In the genomic region with DNA sequence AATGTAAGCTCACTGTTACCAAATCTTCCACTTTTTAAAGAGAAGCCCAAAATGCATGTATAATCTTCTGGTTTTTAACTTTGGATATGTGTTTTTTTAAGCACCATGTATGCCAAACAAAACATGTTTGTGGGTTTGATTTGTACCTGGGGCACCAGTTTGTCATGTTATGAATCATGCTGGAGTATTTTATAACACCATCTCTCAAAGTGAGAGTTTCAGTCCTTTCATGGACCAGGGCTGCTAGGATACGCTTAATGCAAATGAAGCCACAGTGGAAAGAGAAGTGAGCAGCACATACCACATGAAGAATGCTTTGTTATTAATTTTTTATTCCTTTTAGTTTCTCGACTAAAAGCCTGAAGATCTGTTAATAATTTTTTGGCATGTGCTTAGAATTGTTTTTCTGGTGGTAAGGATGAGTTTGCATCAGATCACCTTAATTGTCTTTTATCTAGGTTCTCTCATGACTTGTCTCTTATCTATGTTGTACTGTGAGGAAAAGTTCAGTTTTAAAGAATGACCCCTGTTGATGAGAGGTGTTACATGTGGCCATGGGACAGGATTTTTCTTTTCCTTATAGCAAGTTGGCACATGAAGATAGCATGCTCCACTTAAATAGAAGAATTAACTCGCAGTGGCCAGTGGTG, we compare ENCODE assay signal across 9 cellular contexts. TPM values are rescaled to one million over a fixed set of nuclear protein-coding genes. Genes with fewer than 3 reads are reported as not detected.
DNase-seq lines count a peak whose midpoint lies in the region; ATAC-seq, FAIRE-seq and TF ChIP-seq lines count a peak whose summit lies in the region.
"Had no signal": no experiment of that assay in that cellular context is flagged by ENCODE, and none has a peak within 500 bp of the region (broad histone marks: within the 10 kb centered on the region; RNA-seq: fewer than 3 reads in every experiment).

No MANE protein-coding gene starts in this region.

- H3K27me3 Mint-ChIP-seq in CD8-positive, alpha-beta T cell (ENCODE audit: low read depth) = no peaks in the 10 kb centered on the region
- no peaks in the 10 kb centered on the region for H3K27me3 Mint-ChIP-seq in activated T-cell treated with anti-CD3 and anti-CD28 coated beads, Interleukin-2, amount 50 U/mL, for 72 hours (ENCODE audit: low read depth)
- H3K27me3 Mint-ChIP-seq in osteocyte (ENCODE audit: unreplicated experiment) = peaks cover 3% of the 10 kb centered on the region

- H2AFZ ChIP-seq in GM23248 = no peak overlapping the region

- no peaks in the 10 kb centered on the region for H3F3A ChIP-seq in GM23248 (ENCODE audit: insufficient read depth)

- peaks cover 19% of the 10 kb centered on the region for H3K79me2 ChIP-seq in GM23248 (ENCODE audit: insufficient read depth)

- H3K9me3 ChIP-seq in CD8-positive, alpha-beta T cell (ENCODE audit: low read length) = no peaks in the 10 kb centered on the region
- H3K9me3 ChIP-seq in GM23248 (ENCODE audit: low read depth) = no peaks in the 10 kb centered on the region
- H3K9me3 ChIP-seq: MG63 had no signal

- peak overlapping the region; percentile 5 for H3K27ac Mint-ChIP-seq in CD8-positive, alpha-beta T cell
- H3K27ac Mint-ChIP-seq in activated T-cell treated with anti-CD3 and anti-CD28 coated beads, Interleukin-2, amount 50 U/mL, for 72 hours = peak overlapping the region; percentile 63
- H3K27ac Mint-ChIP-seq in osteocyte (ENCODE audit: unreplicated experiment) = no peak overlapping the region

- TF ChIP-seq CTCF in CD8-positive, alpha-beta T cell (IDR thresholded peaks at IDR 0.05) = no peak
- no peak for TF ChIP-seq CTCF in osteocyte (IDR thresholded peaks at IDR 0.05)

- FAIRE-seq in GM19239 (lab: Jason Lieb, UNC) = peak; percentile 94

- no peaks in the 10 kb centered on the region for H4K20me1 ChIP-seq in GM23248 (ENCODE audit: insufficient read depth)

- H3K9me2 ChIP-seq in GM23248 (ENCODE audit: insufficient read depth) = no peaks in the 10 kb centered on the region

- H3K9me3 Mint-ChIP-seq in CD8-positive, alpha-beta T cell = no peaks in the 10 kb centered on the region
- H3K9me3 Mint-ChIP-seq in activated T-cell treated with anti-CD3 and anti-CD28 coated beads, Interleukin-2, amount 50 U/mL, for 72 hours = no peaks in the 10 kb centered on the region
- no peaks in the 10 kb centered on the region for H3K9me3 Mint-ChIP-seq in osteocyte (ENCODE audit: unreplicated experiment)

- WGBS in GM23248 (ENCODE audit: low coverage in 1 of 2, low lambda C conversion rate in 2 of 2, missing lambda C conversion rate in 2 of 2), 2 experiments = 61 to 67% methylated on average over 3 of the region's 3 CpGs

- peaks cover 52% of the 10 kb centered on the region for H3K4me1 Mint-ChIP-seq in CD8-positive, alpha-beta T cell (ENCODE audit: low read depth)
- peaks cover 83% of the 10 kb centered on the region for H3K4me1 Mint-ChIP-seq in activated T-cell treated with anti-CD3 and anti-CD28 coated beads, Interleukin-2, amount 50 U/mL, for 72 hours (ENCODE audit: low read depth)
- peaks cover 22% of the 10 kb centered on the region for H3K4me1 Mint-ChIP-seq in osteocyte (ENCODE audit: unreplicated experiment)

- no peak for ATAC-seq in CD8-positive, alpha-beta T cell
- peak; percentile 34 for ATAC-seq in HG03095 (IDR thresholded peaks at IDR 0.05; ENCODE audit: unreplicated experiment)
- peak; percentile 43 to 51 for ATAC-seq in activated T-cell treated with anti-CD3 and anti-CD28 coated beads, Interleukin-2, amount 50 U/mL, for 72 hours (replicated peaks in 1 of 2)

- H3K36me3 Mint-ChIP-seq in CD8-positive, alpha-beta T cell = peaks cover 6% of the 10 kb centered on the region
- H3K36me3 Mint-ChIP-seq in activated T-cell treated with anti-CD3 and anti-CD28 coated beads, Interleukin-2, amount 50 U/mL, for 72 hours (ENCODE audit: insufficient read depth in 2 of 2) = no peaks in the 10 kb centered on the region
- H3K36me3 Mint-ChIP-seq in osteocyte (ENCODE audit: unreplicated experiment) = no peaks in the 10 kb centered on the region

- no peak overlapping the region for H3K4me3 Mint-ChIP-seq in CD8-positive, alpha-beta T cell
- H3K4me3 Mint-ChIP-seq in activated T-cell treated with anti-CD3 and anti-CD28 coated beads, Interleukin-2, amount 50 U/mL, for 72 hours = peak overlapping the region; percentile 85 to 99
- H3K4me3 Mint-ChIP-seq in osteocyte (ENCODE audit: unreplicated experiment) = no peak overlapping the region

- in situ Hi-C loops in GM23248 (cut with MboI) = no loop called here

- no peak overlapping the region for H3K4me3 ChIP-seq in CD8-positive, alpha-beta T cell (ENCODE audit: low read depth, low read length)
- H3K4me3 ChIP-seq in GM23248 = no peak overlapping the region
- H3K4me3 ChIP-seq: MG63 had no signal

- no peaks in the 10 kb centered on the region for H3K36me3 ChIP-seq in CD8-positive, alpha-beta T cell (ENCODE audit: insufficient read depth, low read length)
- no peaks in the 10 kb centered on the region for H3K36me3 ChIP-seq in GM23248 (ENCODE audit: low read depth)

- intact Hi-C loops in CD8-positive, alpha-beta T cell (cut with DNase I, micrococcal nuclease) = loop anchor here (5.0 to 10.0 kb wide), 5 partner anchors 48 to 1412 kb away; a partner anchor contains a TSS

- no peaks in the 10 kb centered on the region for H3K27me3 ChIP-seq in CD8-positive, alpha-beta T cell (ENCODE audit: insufficient read depth, low read length)
- no peaks in the 10 kb centered on the region for H3K27me3 ChIP-seq in GM23248 (replicated peaks; ENCODE audit: insufficient read depth)
- H3K27me3 ChIP-seq: MG63 had no signal

- H3K9ac ChIP-seq in GM23248 = no peak overlapping the region

- CTCF ChIA-PET in CD8-positive, alpha-beta T cell (lab: Charles Lee) = no interaction called here

- H3K4me2 ChIP-seq in GM23248 (ENCODE audit: unreplicated experiment) = no peak overlapping the region

- H3K27ac ChIP-seq in CD8-positive, alpha-beta T cell (ENCODE audit: low read depth, low read length) = no peak overlapping the region
- no peak overlapping the region for H3K27ac ChIP-seq in GM23248

- no peak for DNase-seq in CD8-positive, alpha-beta T cell
- DNase-seq in GM19239 (ENCODE audit: insufficient read length, low spot score) (peak; percentile 38), COLO829 (ENCODE audit: low spot score) (no peak), HK-2 (ENCODE audit: unreplicated experiment) (no peak), GM23248 (no peak), osteocyte (ENCODE audit: extremely low spot score, unreplicated experiment) (no peak)
- DNase-seq in activated T-cell treated with anti-CD3 and anti-CD28 coated beads, Interleukin-2, amount 50 U/mL, for 72 hours = peak; percentile 56 to 70
- DNase-seq: MG63 had no signal

- POLR2A ChIA-PET in CD8-positive, alpha-beta T cell (lab: Charles Lee) = no interaction called here

- peaks cover 28% of the 10 kb centered on the region for H3K4me1 ChIP-seq in CD8-positive, alpha-beta T cell (ENCODE audit: insufficient read depth, low read length)
- H3K4me1 ChIP-seq in GM23248 (ENCODE audit: insufficient read depth) = no peaks in the 10 kb centered on the region

RNA-seq across cellular contexts. Expression of a gene that starts 2.0 kb away (rescaled TPM):
- 10 to 100 TPM; 60.7 to 65.1 TPM for total RNA-seq in CD8-positive, alpha-beta T cell
- 10 to 100 TPM; 36.7 to 42.0 TPM for total RNA-seq in activated T-cell treated with anti-CD3 and anti-CD28 coated beads, Interleukin-2, amount 50 U/mL, for 72 hours
- total RNA-seq in GM23248 (2014; rRNA removed; shearing (Covaris generic)) = 21.6 and 24.7 TPM in 2 replicates
- 11.4 and 13.7 TPM in 2 replicates for polyA plus RNA-seq in GM23248 (2016; fragmentation: Nextera tagmentation; extraction: Ambion mirVana)
- total RNA-seq in osteocyte = 29.3 and 32.2 TPM in 2 replicates

Comparison
In these comparisons a context has a peak if more than half of its experiments do, and no peak if none do; other contexts are left out.
1. DNase-seq: peak in GM19239 (single experiment) and activated T-cell treated with anti-CD3 and anti-CD28 coated beads, Interleukin-2, amount 50 U/mL, for 72 hours (2 of 2); none in CD8-positive, alpha-beta T cell (0 of 7), COLO829 (single experiment), HK-2 (single experiment), GM23248 (single experiment) and osteocyte (single experiment).
2. H3K4me3 Mint-ChIP-seq: peak in activated T-cell treated with anti-CD3 and anti-CD28 coated beads, Interleukin-2, amount 50 U/mL, for 72 hours (2 of 2); none in CD8-positive, alpha-beta T cell (single experiment) and osteocyte (single experiment).